ENCODE assay signal across 8 cellular contexts in genomic region chr16:648786-649589, GRCh38. TPM values are rescaled to one million over a fixed set of nuclear protein-coding genes. Genes with fewer than 3 reads are reported as not detected.
DNase-seq lines count a peak whose midpoint lies in the region; ATAC-seq, FAIRE-seq and TF ChIP-seq lines count a peak whose summit lies in the region.

WDR90 (plus strand) TSS chr16:649365; CDS start chr16:649417, 52 bp downstream.

- DNase-seq in AG04449 (ENCODE audit: low read depth, low spot score) (peak; percentile 28), NCI-H2227 treated with DMSO at 0.1 percent for 48 hours (lab: John Stamatoyannopoulos, UW) (peak; percentile 89), WTC11 (ENCODE audit: low spot score) (peak; percentile 94), mammary epithelial cell (peak; percentile 89), immature natural killer cell (peak; percentile 88 to 91 (median 89)), small intestine (peak; percentile 95)

- no peaks in the 10 kb centered on the region for H3K36me3 ChIP-seq in mammary epithelial cell (ENCODE audit: insufficient read depth, low read length)
- H3K36me3 ChIP-seq in small intestine (ENCODE audit: control insufficient read depth in 2 of 2, insufficient read depth in 2 of 2, low read length in 2 of 2) = no peaks in the 10 kb centered on the region

- TF ChIP-seq CTCF in AG04449 (IDR thresholded peaks at IDR 0.05; ENCODE audit: insufficient read depth, low read length, missing control alignments) (no peak), WTC11 (IDR thresholded peaks at IDR 0.05) (no peak), mammary epithelial cell (conservative IDR thresholded peaks at IDR 0.05 in 1 of 2, IDR thresholded peaks at IDR 0.05 in 1 of 2; ENCODE audit: extremely low read depth in 1 of 2, insufficient read depth in 1 of 2, low read depth in 1 of 2, low read length in 2 of 2) (no peak)

- H3K9me3 Mint-ChIP-seq in WTC11 (no peaks in the 10 kb centered on the region), immature natural killer cell (no peaks in the 10 kb centered on the region)

- peak within 1 kb of the TSS; percentile 73 for H3K4me3 Mint-ChIP-seq in WTC11
- peak within 1 kb of the TSS; percentile 62 to 77 (median 71) for H3K4me3 Mint-ChIP-seq in immature natural killer cell

- ATAC-seq in GM19023 (IDR thresholded peaks at IDR 0.05; ENCODE audit: unreplicated experiment) = peak; percentile 83
- ATAC-seq in HG03175 (IDR thresholded peaks at IDR 0.05; ENCODE audit: unreplicated experiment) = peak; percentile 88
- peak; percentile 67 for ATAC-seq in WTC11

- H3K9ac ChIP-seq in mammary epithelial cell (ENCODE audit: insufficient read depth, low read length) = peak within 1 kb of the TSS; percentile 59

- 2% methylated on average over 43 of the region's 90 CpGs for WGBS in mammary epithelial cell (ENCODE audit: low coverage, missing lambda C conversion rate)
- WGBS in small intestine, 3 donors = 1 to 2% (median 1%) methylated on average over 74 to 90 of the region's 90 CpGs

- H3K27me3 Mint-ChIP-seq in WTC11 (ENCODE audit: low read depth) (no peaks in the 10 kb centered on the region), immature natural killer cell (ENCODE audit: low read depth in 3 of 3) (peaks cover 0 to 3% (median 2%) of the 10 kb centered on the region in 3 donors)

- dilution Hi-C loops in mammary epithelial cell (cut with HindIII; ENCODE audit: low sequenced_read_pairs) = no loop called here

- H3K4me3 ChIP-seq in AG04449 (ENCODE audit: low read depth, low read length) (peak within 1 kb of the TSS; percentile 74), mammary epithelial cell (replicated peaks in 1 of 3; ENCODE audit: insufficient read depth in 1 of 3, low read depth in 2 of 3, low read length in 3 of 3) (peak within 1 kb of the TSS; percentile 64 to 68 (median 67)), small intestine (ENCODE audit: low read depth in 1 of 2, low read length in 2 of 2) (peak within 1 kb of the TSS; percentile 60 to 80)

- H3K4me2 ChIP-seq in mammary epithelial cell (ENCODE audit: insufficient read depth, low read depth, low read length) = peak within 1 kb of the TSS; percentile 94

- CTCF ChIA-PET in AG04449 (lab: Yijun Ruan, JAX) = interaction anchor here (0.8 to 2.1 kb wide), 8 partner anchors 10 to 62 kb away, joined by 3 to 11 read pairs (median 7); partner anchors contain the start of gene RHOT2
- CTCF ChIA-PET in WTC11 (lab: Charles Lee) = interaction anchor here (0.6 to 6.4 kb wide), 42 partner anchors 11 to 278 kb away, joined by 3 to 54 read pairs (median 5); partner anchors contain the start of genes CAPN15, CHTF18, CIAO3 and METTL26
- CTCF ChIA-PET in mammary epithelial cell (lab: Charles Lee; ENCODE audit: low non-redundant PET) = no interaction called here

- H4K20me1 ChIP-seq in mammary epithelial cell (ENCODE audit: insufficient read depth, low read length) = no peaks in the 10 kb centered on the region

- TSS peak; percentile 72 for BruUV-seq in mammary epithelial cell (replicated peaks; lab: Mats Ljungman, UMichigan)

- intact Hi-C loops in mammary epithelial cell (cut with micrococcal nuclease) = loop anchor here (1.0 to 2.0 kb wide), 2 partner anchors 11 to 20 kb away; partner anchors contain the start of gene RHOT2

- H3K27ac Mint-ChIP-seq in WTC11 (no peak within 1 kb of the TSS; the same call in 1 of the 2 replicates), immature natural killer cell (peak within 1 kb of the TSS in 4 of 6 donors; percentile 57 to 86 (median 66))

- in situ Hi-C loops in mammary epithelial cell (cut with MboI; ENCODE audit: low sequenced_read_pairs in 2 of 2) = no loop called here

- H3K36me3 Mint-ChIP-seq in WTC11 (no peaks in the 10 kb centered on the region), immature natural killer cell (no peaks in the 10 kb centered on the region)

- peak within 1 kb of the TSS; percentile 82 for H2AFZ ChIP-seq in mammary epithelial cell (ENCODE audit: low read depth, low read length)

- peaks cover 9% of the 10 kb centered on the region; the same call in 1 of the 2 replicates for H3K4me1 Mint-ChIP-seq in WTC11
- H3K4me1 Mint-ChIP-seq in immature natural killer cell = peaks cover 0 to 9% of the 10 kb centered on the region in 2 donors

- no peaks in the 10 kb centered on the region for H3K9me3 ChIP-seq in mammary epithelial cell (replicated peaks; ENCODE audit: insufficient read depth, low read length)
- no peaks in the 10 kb centered on the region for H3K9me3 ChIP-seq in small intestine (ENCODE audit: control insufficient read depth, low read depth)

- H3K27me3 ChIP-seq in mammary epithelial cell (ENCODE audit: insufficient read depth, low read length) (no peaks in the 10 kb centered on the region), small intestine (ENCODE audit: control insufficient read depth in 2 of 2, insufficient read depth in 2 of 2, low read length in 2 of 2) (no peaks in the 10 kb centered on the region)

- peaks cover 10% of the 10 kb centered on the region for H3K79me2 ChIP-seq in mammary epithelial cell (ENCODE audit: insufficient read depth, low read length)

- no peak for FAIRE-seq in small intestine (lab: Jason Lieb, UNC)

- H3K4me1 ChIP-seq in mammary epithelial cell (ENCODE audit: insufficient read depth, low read length) (peaks cover 30% of the 10 kb centered on the region), small intestine (ENCODE audit: control insufficient read depth in 2 of 2, insufficient read depth in 1 of 2, low read depth in 1 of 2, low read length in 1 of 2) (peaks cover 0 to 5% of the 10 kb centered on the region in 2 donors)

- POLR2A ChIA-PET in AG04449 (lab: Yijun Ruan, JAX) = interaction anchor here (0.7 to 1.1 kb wide), 3 partner anchors 12 to 32 kb away, joined by 3 read pairs; no protein-coding TSS in a partner anchor
- POLR2A ChIA-PET in WTC11 (lab: Charles Lee) = interaction anchor here (0.8 to 2.3 kb wide), 6 partner anchors 11 to 134 kb away, joined by 3 to 7 read pairs (median 4); partner anchors contain the start of genes METTL26 and RHBDL1

- H3K27ac ChIP-seq in mammary epithelial cell (ENCODE audit: insufficient read depth, low read depth, low read length) (peak within 1 kb of the TSS; percentile 73), small intestine (ENCODE audit: low read depth in 1 of 2, low read length in 1 of 2) (peak within 1 kb of the TSS; percentile 97 to 98)

TF ChIP-seq in WTC11, 78 proteins besides CTCF, POLR2A, EP300 and RAD21 (continues in another document):
- TF ChIP-seq FOXK1 (CRISPR knock-in tag; IDR thresholded peaks at IDR 0.05) = peak; percentile 77
- peak; percentile 90; the same call in 1 of the 2 replicates for TF ChIP-seq MLX (CRISPR knock-in tag; IDR thresholded peaks at IDR 0.05)
- TF ChIP-seq NFE2L1 (CRISPR knock-in tag; IDR thresholded peaks at IDR 0.05) = peak; percentile 72
- TF ChIP-seq ATF1 (CRISPR knock-in tag; IDR thresholded peaks at IDR 0.05) = peak; percentile 92
- peak; percentile 97 for TF ChIP-seq MAX (CRISPR knock-in tag; IDR thresholded peaks at IDR 0.05)
- TF ChIP-seq ZNF423 (CRISPR knock-in tag; IDR thresholded peaks at IDR 0.05) = no peak
- no peak for TF ChIP-seq ATF6 (CRISPR knock-in tag; IDR thresholded peaks at IDR 0.05)
- TF ChIP-seq IRF2 (CRISPR knock-in tag; IDR thresholded peaks at IDR 0.05; ENCODE audit: borderline replicate concordance, low read depth) = no peak
- TF ChIP-seq ZNF138 (CRISPR knock-in tag; conservative IDR thresholded peaks at IDR 0.05) = peak; percentile 25; the same call in 1 of the 2 replicates
- peak; percentile 72; the same call in 1 of the 2 replicates for TF ChIP-seq ELF4 (CRISPR knock-in tag; IDR thresholded peaks at IDR 0.05; ENCODE audit: low read depth)
- peak; percentile 54; the same call in 1 of the 2 replicates for TF ChIP-seq ZBTB43 (CRISPR knock-in tag; IDR thresholded peaks at IDR 0.05)
- TF ChIP-seq NR1H2 (CRISPR knock-in tag; IDR thresholded peaks at IDR 0.05) = no peak
- TF ChIP-seq FOXJ3 (CRISPR knock-in tag; IDR thresholded peaks at IDR 0.05; ENCODE audit: borderline replicate concordance) = no peak

RNA-seq across cellular contexts. Expression of gene WDR90, which starts in this region (rescaled TPM):
- total RNA-seq in WTC11 (2021) (66.2 to 75.8 TPM (median 69.6 TPM) in 3 replicates), mammary epithelial cell (10 to 100 TPM in 1 of 2 donors, 1 to 10 TPM in 1; 7.5 to 41.7 TPM)
- polyA plus RNA-seq in mammary epithelial cell (14.6 TPM), immature natural killer cell (1 to 10 TPM in 2 of 3 donors, not detected in 1; 1.2 to 2.4 TPM), small intestine (10 to 100 TPM; 15.7 to 28.2 (median 23.0) TPM)
- 5.0 TPM for polyA minus RNA-seq in mammary epithelial cell

Comparison
In these comparisons a context has a peak if more than half of its experiments do, and no peak if none do; other contexts are left out.
1. Peak in every context shown above with its lines: DNase-seq, ATAC-seq, H3K4me3 ChIP-seq and H3K27ac ChIP-seq.
2. DNase-seq: peak in every context shown above with its lines; median percentile 95 in small intestine; 94 in WTC11; 89 in NCI-H2227 treated with DMSO at 0.1 percent for 48 hours; 89 in mammary epithelial cell; 89 in immature natural killer cell; 28 in AG04449.